Comparison of ENCODE assay signal across 21 cellular contexts in the genomic region with DNA sequence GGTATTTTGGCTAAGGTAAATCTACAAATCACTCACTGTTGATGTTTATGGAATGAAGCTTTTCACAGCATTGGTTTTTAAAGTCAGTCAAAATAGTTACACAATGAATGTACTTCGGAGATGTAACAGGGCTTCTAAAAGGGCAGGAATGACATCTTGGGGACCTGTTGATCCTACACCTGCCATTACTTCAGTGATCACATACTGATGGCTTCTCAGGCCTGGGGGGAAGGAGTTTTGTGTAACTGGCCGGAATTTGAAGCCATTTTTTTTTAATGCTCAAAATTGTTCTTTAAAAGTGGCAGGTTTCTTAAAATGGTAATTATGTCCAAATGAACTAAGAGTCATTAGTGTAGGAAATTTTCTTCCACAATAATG. TPM values are rescaled to one million over a fixed set of nuclear protein-coding genes. Genes with fewer than 3 reads are reported as not detected.
DNase-seq lines count a peak whose midpoint lies in the region; ATAC-seq and TF ChIP-seq lines count a peak whose summit lies in the region.
"Had no signal": no experiment of that assay in that cellular context is flagged by ENCODE, and none has a peak within 500 bp of the region (broad histone marks: within the 10 kb centered on the region; RNA-seq: fewer than 3 reads in every experiment).

No MANE protein-coding gene starts in this region.

- H3K36me3 Mint-ChIP-seq in activated T-cell treated with anti-CD3 and anti-CD28 coated beads, Interleukin-2, amount 50 U/mL, for 4 hours (ENCODE audit: insufficient read depth): peaks cover 48% of the 10 kb centered on the region
- H3K36me3 Mint-ChIP-seq in GM23338 (ENCODE audit: low read depth): peaks cover 64% of the 10 kb centered on the region
- peaks cover 51% of the 10 kb centered on the region for H3K36me3 Mint-ChIP-seq in activated T-helper 1 cell treated with anti-CD3 and anti-CD28 coated beads, Interleukin-12 subunit alpha, Interleukin-12 subunit beta, Interleukin-2, Interleukin-4 antibody, amounts not matched to agents 30 ng/mL and 10 ng/mL and 1 ng/mL, durations not matched to agents 14 hours and 24 hours and 36 hours (ENCODE audit: low read depth)
- H3K36me3 Mint-ChIP-seq in mesothelial cell of epicardium: peaks cover 45% of the 10 kb centered on the region
- H3K36me3 Mint-ChIP-seq in progenitor cell of endocrine pancreas (ENCODE audit: insufficient read depth): peaks cover 45% of the 10 kb centered on the region

- H3K9me3 Mint-ChIP-seq in activated T-cell treated with anti-CD3 and anti-CD28 coated beads, Interleukin-2, amount 50 U/mL, for 4 hours: no peaks in the 10 kb centered on the region
- H3K9me3 Mint-ChIP-seq in GM23338 (no peaks in the 10 kb centered on the region), mesothelial cell of epicardium (no peaks in the 10 kb centered on the region), progenitor cell of endocrine pancreas (ENCODE audit: low read depth) (no peaks in the 10 kb centered on the region)
- H3K9me3 Mint-ChIP-seq in activated T-helper 1 cell treated with anti-CD3 and anti-CD28 coated beads, Interleukin-12 subunit alpha, Interleukin-12 subunit beta, Interleukin-2, Interleukin-4 antibody, amounts not matched to agents 30 ng/mL and 10 ng/mL and 1 ng/mL, durations not matched to agents 14 hours and 24 hours and 36 hours: no peaks in the 10 kb centered on the region
- H3K9me3 Mint-ChIP-seq: CD4-positive, alpha-beta memory T cell; stimulated activated memory B cell treated with anti-CD40 and anti-IgM and Interleukin-4, amounts not matched to agents 10 μg/mL and 1 μg/mL and 100 μg/mL, for 72 hours had no signal

- H3K27ac ChIP-seq in GM23338 (ENCODE audit: low read depth): peak overlapping the region; percentile 40; the same call in 1 of the 2 replicates
- H3K27ac ChIP-seq: coronary artery, thoracic aorta had no signal

- peaks cover 43% of the 10 kb centered on the region for H3K36me3 ChIP-seq in GM23338 (ENCODE audit: insufficient read depth)

- no peak for TF ChIP-seq CTCF in GM23338 (conservative IDR thresholded peaks at IDR 0.05; ENCODE audit: low read depth in 2 of 2)
- TF ChIP-seq CTCF in mesothelial cell of epicardium (IDR thresholded peaks at IDR 0.05; ENCODE audit: unreplicated experiment): no peak
- no peak for TF ChIP-seq CTCF in progenitor cell of endocrine pancreas (IDR thresholded peaks at IDR 0.05; ENCODE audit: unreplicated experiment)
- no peak for TF ChIP-seq CTCF in GM10266 (IDR thresholded peaks at IDR 0.05; ENCODE audit: control insufficient read depth, insufficient read depth, low read depth, missing control alignments)

- no peak overlapping the region for H2AFZ ChIP-seq in GM23338

- H3K27ac Mint-ChIP-seq in GM23338 (no peak overlapping the region), mesothelial cell of epicardium (peak overlapping the region; percentile 77), progenitor cell of endocrine pancreas (no peak overlapping the region)
- H3K27ac Mint-ChIP-seq in activated T-helper 1 cell treated with anti-CD3 and anti-CD28 coated beads, Interleukin-12 subunit alpha, Interleukin-12 subunit beta, Interleukin-2, Interleukin-4 antibody, amounts not matched to agents 30 ng/mL and 10 ng/mL and 1 ng/mL, durations not matched to agents 14 hours and 24 hours and 36 hours: peak overlapping the region; percentile 72
- H3K27ac Mint-ChIP-seq: stimulated activated memory B cell treated with anti-CD40 and anti-IgM and Interleukin-4, amounts not matched to agents 10 μg/mL and 1 μg/mL and 100 μg/mL, for 72 hours had no signal

- peaks cover 25% of the 10 kb centered on the region for H3K79me2 ChIP-seq in GM23338 (replicated peaks; ENCODE audit: insufficient read depth)

- peaks cover 31% of the 10 kb centered on the region for H3K4me1 Mint-ChIP-seq in activated T-cell treated with anti-CD3 and anti-CD28 coated beads, Interleukin-2, amount 50 U/mL, for 4 hours (ENCODE audit: low read depth)
- no peaks in the 10 kb centered on the region; the same call in 2 of the 3 replicates for H3K4me1 Mint-ChIP-seq in GM23338
- peaks cover 27% of the 10 kb centered on the region for H3K4me1 Mint-ChIP-seq in activated T-helper 1 cell treated with anti-CD3 and anti-CD28 coated beads, Interleukin-12 subunit alpha, Interleukin-12 subunit beta, Interleukin-2, Interleukin-4 antibody, amounts not matched to agents 30 ng/mL and 10 ng/mL and 1 ng/mL, durations not matched to agents 14 hours and 24 hours and 36 hours (ENCODE audit: low read depth)
- peaks cover 12% of the 10 kb centered on the region for H3K4me1 Mint-ChIP-seq in mesothelial cell of epicardium
- H3K4me1 Mint-ChIP-seq in progenitor cell of endocrine pancreas (ENCODE audit: low read depth): peaks cover 3% of the 10 kb centered on the region

- no peaks in the 10 kb centered on the region for H3K27me3 Mint-ChIP-seq in activated T-cell treated with anti-CD3 and anti-CD28 coated beads, Interleukin-2, amount 50 U/mL, for 4 hours (ENCODE audit: low read depth)
- H3K27me3 Mint-ChIP-seq in GM23338 (ENCODE audit: insufficient read depth, low read depth, poor library complexity) (no peaks in the 10 kb centered on the region), mesothelial cell of epicardium (ENCODE audit: low read depth) (no peaks in the 10 kb centered on the region), progenitor cell of endocrine pancreas (no peaks in the 10 kb centered on the region)
- H3K27me3 Mint-ChIP-seq in activated T-helper 1 cell treated with anti-CD3 and anti-CD28 coated beads, Interleukin-12 subunit alpha, Interleukin-12 subunit beta, Interleukin-2, Interleukin-4 antibody, amounts not matched to agents 30 ng/mL and 10 ng/mL and 1 ng/mL, durations not matched to agents 14 hours and 24 hours and 36 hours (ENCODE audit: insufficient read depth): no peaks in the 10 kb centered on the region
- H3K27me3 Mint-ChIP-seq: CD4-positive, alpha-beta memory T cell; stimulated activated memory B cell treated with anti-CD40 and anti-IgM and Interleukin-4, amounts not matched to agents 10 μg/mL and 1 μg/mL and 100 μg/mL, for 72 hours had no signal

- peak in 1 of 2 donors; percentile 11 for ATAC-seq in activated T-cell treated with anti-CD3 and anti-CD28 coated beads, Interleukin-2, amount 50 U/mL, for 4 hours
- ATAC-seq in GM23338: peak; percentile 28; the same call in 1 of the 3 replicates
- no peak for ATAC-seq in GM21528 (IDR thresholded peaks at IDR 0.05; ENCODE audit: low FRiP score, unreplicated experiment)
- ATAC-seq: stimulated activated memory B cell treated with anti-CD40 and anti-IgM and Interleukin-4, amounts not matched to agents 10 μg/mL and 1 μg/mL and 100 μg/mL, for 72 hours had no signal

- intact Hi-C loops in activated T-helper 1 cell treated with anti-CD3 and anti-CD28 coated beads, Interleukin-12 subunit alpha, Interleukin-12 subunit beta, Interleukin-2, Interleukin-4 antibody, amounts not matched to agents 30 ng/mL and 10 ng/mL and 1 ng/mL, durations not matched to agents 14 hours and 24 hours and 36 hours (cut with micrococcal nuclease): no loop called here

- DNase-seq in activated T-cell treated with anti-CD3 and anti-CD28 coated beads, Interleukin-2, amount 50 U/mL, for 4 hours: no peak
- no peak for DNase-seq in activated T-cell treated with anti-CD3 and anti-CD28 coated beads, Interleukin-2, amount 50 U/mL, for 1 hour
- DNase-seq in GM23338 (ENCODE audit: low spot score): no peak
- no peak for DNase-seq in activated T-helper 1 cell treated with anti-CD3 and anti-CD28 coated beads, Interleukin-12 subunit alpha, Interleukin-12 subunit beta, Interleukin-2, Interleukin-4 antibody, amounts not matched to agents 30 ng/mL and 10 ng/mL and 1 ng/mL, durations not matched to agents 14 hours and 24 hours and 36 hours (ENCODE audit: low spot score)
- DNase-seq in mesothelial cell of epicardium (ENCODE audit: low spot score in 2 of 2, unreplicated experiment in 2 of 2): no peak
- DNase-seq in progenitor cell of endocrine pancreas (ENCODE audit: low spot score, unreplicated experiment): no peak
- DNase-seq in GM10266 (ENCODE audit: extremely low spot score): no peak
- DNase-seq: activated CD4-positive, alpha-beta T cell treated with anti-CD3 and anti-CD28 coated beads, Interleukin-2, amount 50 U/mL, for 4 hours; CD4-positive, alpha-beta memory T cell; DMS79; NCI-H1417; NCI-H2081 treated with DMSO at 0.1 percent for 48 hours; NCI-H446 treated with DMSO at 0.1 percent for 48 hours; nucleus accumbens; small intestine; stimulated activated CD4-positive, alpha-beta T cell treated with anti-CD3 and anti-CD28 coated beads, Interleukin-2, amount 100 ng/mL, for 24 hours had no signal

- peaks cover 39% of the 10 kb centered on the region for H4K20me1 ChIP-seq in GM23338 (replicated peaks; ENCODE audit: insufficient read depth)

- H3K4me2 ChIP-seq in GM23338: no peak overlapping the region

- no peaks in the 10 kb centered on the region for H3K27me3 ChIP-seq in GM23338 (ENCODE audit: insufficient read depth)

- no peaks in the 10 kb centered on the region for H3K4me1 ChIP-seq in GM23338 (ENCODE audit: insufficient read depth)

- peaks cover 45% of the 10 kb centered on the region for H3F3A ChIP-seq in GM23338 (replicated peaks; ENCODE audit: low read depth)

- H3K4me3 ChIP-seq in GM23338: no peak overlapping the region
- H3K4me3 ChIP-seq: coronary artery, lung, thoracic aorta had no signal

- H3K9me2 ChIP-seq in GM23338 (ENCODE audit: insufficient read depth): no peaks in the 10 kb centered on the region

- peak overlapping the region; percentile 24 for H3K4me3 Mint-ChIP-seq in activated T-cell treated with anti-CD3 and anti-CD28 coated beads, Interleukin-2, amount 50 U/mL, for 4 hours
- H3K4me3 Mint-ChIP-seq in GM23338: no peak overlapping the region
- H3K4me3 Mint-ChIP-seq in activated T-helper 1 cell treated with anti-CD3 and anti-CD28 coated beads, Interleukin-12 subunit alpha, Interleukin-12 subunit beta, Interleukin-2, Interleukin-4 antibody, amounts not matched to agents 30 ng/mL and 10 ng/mL and 1 ng/mL, durations not matched to agents 14 hours and 24 hours and 36 hours: no peak overlapping the region
- H3K4me3 Mint-ChIP-seq in mesothelial cell of epicardium: no peak overlapping the region
- H3K4me3 Mint-ChIP-seq in progenitor cell of endocrine pancreas (ENCODE audit: low read depth): no peak overlapping the region
- H3K4me3 Mint-ChIP-seq: CD4-positive, alpha-beta memory T cell; stimulated activated memory B cell treated with anti-CD40 and anti-IgM and Interleukin-4, amounts not matched to agents 10 μg/mL and 1 μg/mL and 100 μg/mL, for 72 hours had no signal

RNA-seq across cellular contexts. Expression of a gene that starts 11.2 kb away (rescaled TPM):
- 1,000 to 10,000 TPM; 1,884 to 1,929 (median 1,900) TPM for total RNA-seq in activated T-cell treated with anti-CD3 and anti-CD28 coated beads, Interleukin-2, amount 50 U/mL, for 4 hours
- total RNA-seq in GM23338 (2014; rRNA removed; shearing (Covaris generic)): 2,030 and 2,182 TPM in 2 replicates
- 3,547 and 4,172 TPM in 2 replicates for polyA plus RNA-seq in GM23338 (2016; fragmentation: Nextera tagmentation; extraction: Ambion mirVana)
- total RNA-seq in activated T-helper 1 cell treated with anti-CD3 and anti-CD28 coated beads, Interleukin-12 subunit alpha, Interleukin-12 subunit beta, Interleukin-2, Interleukin-4 antibody, amounts not matched to agents 30 ng/mL and 10 ng/mL and 1 ng/mL, durations not matched to agents 14 hours and 24 hours and 36 hours: 1,115 and 1,120 TPM in 2 replicates
- total RNA-seq in mesothelial cell of epicardium (1,556 to 1,645 TPM (median 1,628 TPM) in 3 replicates), progenitor cell of endocrine pancreas (1,364 and 1,423 TPM in 2 replicates)

RNA-seq across cellular contexts. Expression of a gene that starts 58.1 kb away (rescaled TPM):
- 10 to 100 TPM; 28.7 to 32.9 (median 29.8) TPM for total RNA-seq in activated T-cell treated with anti-CD3 and anti-CD28 coated beads, Interleukin-2, amount 50 U/mL, for 4 hours
- total RNA-seq in GM23338 (2014; rRNA removed; shearing (Covaris generic)): 6.5 and 15.6 TPM in 2 replicates
- 16.7 and 24.8 TPM in 2 replicates for polyA plus RNA-seq in GM23338 (2016; fragmentation: Nextera tagmentation; extraction: Ambion mirVana)
- 11.0 and 11.3 TPM in 2 replicates for total RNA-seq in activated T-helper 1 cell treated with anti-CD3 and anti-CD28 coated beads, Interleukin-12 subunit alpha, Interleukin-12 subunit beta, Interleukin-2, Interleukin-4 antibody, amounts not matched to agents 30 ng/mL and 10 ng/mL and 1 ng/mL, durations not matched to agents 14 hours and 24 hours and 36 hours
- total RNA-seq in mesothelial cell of epicardium (37.8 to 40.0 TPM (median 39.2 TPM) in 3 replicates), progenitor cell of endocrine pancreas (30.3 and 32.1 TPM in 2 replicates)

Comparison
In these comparisons a context has a peak if more than half of its experiments do, and no peak if none do; other contexts are left out.
1. H3K27ac Mint-ChIP-seq: peak in activated T-helper 1 cell treated with anti-CD3 and anti-CD28 coated beads, Interleukin-12 subunit alpha, Interleukin-12 subunit beta, Interleukin-2, Interleukin-4 antibody, amounts not matched to agents 30 ng/mL and 10 ng/mL and 1 ng/mL, durations not matched to agents 14 hours and 24 hours and 36 hours (single experiment) and mesothelial cell of epicardium (single experiment); none in GM23338 (single experiment) and progenitor cell of endocrine pancreas (single experiment).